ENCODE assay signal across 1 cellular context in genomic region chr1:67041836-67042503, GRCh38.
TF ChIP-seq lines count a peak whose summit lies in the region.

No MANE protein-coding gene starts in this region.

TF ChIP-seq in GM23338, 12 proteins besides CTCF, POLR2A, EP300 and RAD21 (continued from another document):
- TF ChIP-seq JUNB (IDR thresholded peaks at IDR 0.05; ENCODE audit: unreplicated experiment), result no peak
- TF ChIP-seq ZNF462 (CRISPR knock-in tag; IDR thresholded peaks at IDR 0.05), result no peak
- TF ChIP-seq POLR2AphosphoS5 (IDR thresholded peaks at IDR 0.05; ENCODE audit: low read depth), result no peak
